ENCODE assay signal across 21 cellular contexts in genomic region chr17:20993863-20994778, GRCh38. TPM values are rescaled to one million over a fixed set of nuclear protein-coding genes. Genes with fewer than 3 reads are reported as not detected.
A peak's percentile ranks its signal among the peaks of the same experiment; 100 is the strongest.
DNase-seq lines count a peak whose midpoint lies in the region; ATAC-seq and TF ChIP-seq lines count a peak whose summit lies in the region.
"Had no signal": no experiment of that assay in that cellular context is flagged by ENCODE, and none has a peak within 500 bp of the region (broad histone marks: within the 10 kb centered on the region; RNA-seq: fewer than 3 reads in every experiment).

No MANE protein-coding gene starts in this region.

- H3K27me3 Mint-ChIP-seq in neural crest cell (ENCODE audit: low read depth), result peaks cover 19% of the 10 kb centered on the region
- no peaks in the 10 kb centered on the region for H3K27me3 Mint-ChIP-seq in naive thymus-derived CD4-positive, alpha-beta T cell
- H3K27me3 Mint-ChIP-seq: activated naive CD8-positive, alpha-beta T cell treated with anti-CD3 and anti-CD28 coated beads for 36 hours had no signal

- H3K4me1 ChIP-seq in left ventricle myocardium inferior (peaks cover 37% of the 10 kb centered on the region), hepatocyte (ENCODE audit: insufficient read depth) (no peaks in the 10 kb centered on the region), upper lobe of right lung (peaks cover 12% of the 10 kb centered on the region)
- H3K4me1 ChIP-seq in naive thymus-derived CD4-positive, alpha-beta T cell (ENCODE audit: control insufficient read depth in 2 of 2, insufficient read depth in 2 of 2, low read length in 2 of 2), result peaks cover 0 to 10% of the 10 kb centered on the region in 2 donors

- H3K27me3 ChIP-seq in left ventricle myocardium inferior (ENCODE audit: low read depth), result no peaks in the 10 kb centered on the region
- H3K27me3 ChIP-seq in hepatocyte, result no peaks in the 10 kb centered on the region
- no peaks in the 10 kb centered on the region for H3K27me3 ChIP-seq in upper lobe of right lung
- H3K27me3 ChIP-seq in naive thymus-derived CD4-positive, alpha-beta T cell (ENCODE audit: control insufficient read depth in 2 of 2, insufficient read depth in 2 of 2, low read length in 2 of 2), result no peaks in the 10 kb centered on the region
- H3K27me3 ChIP-seq: heart right ventricle, MG63, neural progenitor cell had no signal

- H3K9me3 ChIP-seq in left ventricle myocardium inferior (replicated peaks) (no peaks in the 10 kb centered on the region), hepatocyte (ENCODE audit: low read depth) (no peaks in the 10 kb centered on the region), upper lobe of right lung (no peaks in the 10 kb centered on the region)
- no peaks in the 10 kb centered on the region for H3K9me3 ChIP-seq in naive thymus-derived CD4-positive, alpha-beta T cell (ENCODE audit: control insufficient read depth in 2 of 3, low read length in 3 of 3)
- H3K9me3 ChIP-seq: heart right ventricle, MG63 had no signal

- CTCF ChIA-PET in naive thymus-derived CD4-positive, alpha-beta T cell (lab: Charles Lee), result interaction anchor here (0.6 to 1.0 kb wide), 2 partner anchors 16 to 125 kb away, joined by 3 to 4 read pairs; no protein-coding TSS in a partner anchor

- H3K9me3 Mint-ChIP-seq in neural crest cell, result peaks cover 4% of the 10 kb centered on the region
- no peaks in the 10 kb centered on the region for H3K9me3 Mint-ChIP-seq in naive thymus-derived CD4-positive, alpha-beta T cell
- H3K9me3 Mint-ChIP-seq: activated naive CD8-positive, alpha-beta T cell treated with anti-CD3 and anti-CD28 coated beads for 36 hours; activated T-helper 1 cell treated with anti-CD3 and anti-CD28 coated beads, Interleukin-12 subunit alpha, Interleukin-12 subunit beta, Interleukin-2, Interleukin-4 antibody, amounts not matched to agents 30 ng/mL and 10 ng/mL and 1 ng/mL, durations not matched to agents 14 hours and 24 hours and 36 hours; dendritic cell treated with granulocyte-macrophage colony-stimulating factor and Interleukin-4, amounts not matched to agents 40 ng/mL and 50 ng/mL, for 4 days; immature natural killer cell; neural progenitor cell had no signal

- no peak overlapping the region for H3K4me3 ChIP-seq in left ventricle myocardium inferior
- no peak overlapping the region for H3K4me3 ChIP-seq in hepatocyte
- H3K4me3 ChIP-seq in upper lobe of right lung, result no peak overlapping the region
- H3K4me3 ChIP-seq in naive thymus-derived CD4-positive, alpha-beta T cell (ENCODE audit: low read length), result no peak overlapping the region
- H3K4me3 ChIP-seq: MG63, neural progenitor cell had no signal

- ATAC-seq in upper lobe of right lung (peak; percentile 34), HG03139 (IDR thresholded peaks at IDR 0.05; ENCODE audit: unreplicated experiment) (no peak)
- ATAC-seq in naive thymus-derived CD4-positive, alpha-beta T cell, result no peak
- ATAC-seq: activated CD4-positive, CD25-positive, alpha-beta regulatory T cell treated with anti-CD3 and anti-CD28 coated beads, Interleukin-2, amount 50 U/mL, for 24 hours had no signal

- H2AFZ ChIP-seq in hepatocyte, result no peak overlapping the region
- H2AFZ ChIP-seq: neural progenitor cell had no signal

- no peak overlapping the region for H3K27ac ChIP-seq in left ventricle myocardium inferior (replicated peaks)
- peak overlapping the region; percentile 78 for H3K27ac ChIP-seq in hepatocyte
- H3K27ac ChIP-seq in upper lobe of right lung, result no peak overlapping the region
- H3K27ac ChIP-seq in naive thymus-derived CD4-positive, alpha-beta T cell (ENCODE audit: low read depth, low read length), result no peak overlapping the region
- H3K27ac ChIP-seq: HL-60 had no signal

- H3K4me3 Mint-ChIP-seq in neural crest cell, result peak overlapping the region; percentile 80
- no peak overlapping the region for H3K4me3 Mint-ChIP-seq in naive thymus-derived CD4-positive, alpha-beta T cell
- H3K4me3 Mint-ChIP-seq: activated naive CD8-positive, alpha-beta T cell treated with anti-CD3 and anti-CD28 coated beads for 36 hours; activated T-helper 1 cell treated with anti-CD3 and anti-CD28 coated beads, Interleukin-12 subunit alpha, Interleukin-12 subunit beta, Interleukin-2, Interleukin-4 antibody, amounts not matched to agents 30 ng/mL and 10 ng/mL and 1 ng/mL, durations not matched to agents 14 hours and 24 hours and 36 hours; dendritic cell treated with granulocyte-macrophage colony-stimulating factor and Interleukin-4, amounts not matched to agents 40 ng/mL and 50 ng/mL, for 4 days; immature natural killer cell had no signal

- H3K36me3 Mint-ChIP-seq in neural crest cell (ENCODE audit: low read depth), result peaks cover 8% of the 10 kb centered on the region
- H3K36me3 Mint-ChIP-seq in naive thymus-derived CD4-positive, alpha-beta T cell, result no peaks in the 10 kb centered on the region

- POLR2A ChIA-PET in naive thymus-derived CD4-positive, alpha-beta T cell (lab: Charles Lee), result interaction anchor here (1.6 kb wide), 1 partner anchor 49 kb away, joined by 4 read pairs; the partner anchor contains the start of gene USP22

- no peaks in the 10 kb centered on the region for H3K79me2 ChIP-seq in hepatocyte

- DNase-seq in cardiac septum (ENCODE audit: low spot score), result peak; percentile 47
- DNase-seq in left ventricle myocardium inferior, result no peak
- peak; percentile 3 for DNase-seq in hepatocyte (ENCODE audit: low spot score)
- DNase-seq in neural crest cell (ENCODE audit: low read depth, low spot score), result no peak
- peak; percentile 68 for DNase-seq in upper lobe of right lung
- DNase-seq in naive thymus-derived CD4-positive, alpha-beta T cell, result no peak
- no peak for DNase-seq in activated CD4-positive, alpha-beta T cell treated with anti-CD3 and anti-CD28 coated beads for 4 hours
- DNase-seq: activated naive CD8-positive, alpha-beta T cell treated with anti-CD3 and anti-CD28 coated beads for 36 hours; DMS 273 treated with DMSO at 0.1 percent for 48 hours; heart right ventricle; immature natural killer cell; MG63; NCI-H1436; NCI-H524 treated with DMSO at 0.1 percent for 48 hours; stimulated activated CD4-positive, alpha-beta T cell treated with anti-CD3 and anti-CD28 coated beads, Interleukin-4, amount 100 ng/mL, for 4 hours had no signal

- H3K27ac Mint-ChIP-seq in neural crest cell (ENCODE audit: unreplicated experiment), result peak overlapping the region; percentile 99
- no peak overlapping the region for H3K27ac Mint-ChIP-seq in naive thymus-derived CD4-positive, alpha-beta T cell
- H3K27ac Mint-ChIP-seq: activated naive CD8-positive, alpha-beta T cell treated with anti-CD3 and anti-CD28 coated beads for 36 hours; activated T-helper 1 cell treated with anti-CD3 and anti-CD28 coated beads, Interleukin-12 subunit alpha, Interleukin-12 subunit beta, Interleukin-2, Interleukin-4 antibody, amounts not matched to agents 30 ng/mL and 10 ng/mL and 1 ng/mL, durations not matched to agents 14 hours and 24 hours and 36 hours; dendritic cell treated with granulocyte-macrophage colony-stimulating factor and Interleukin-4, amounts not matched to agents 40 ng/mL and 50 ng/mL, for 4 days had no signal

- no peak overlapping the region for H3K4me2 ChIP-seq in hepatocyte

- peaks cover 5% of the 10 kb centered on the region for H4K20me1 ChIP-seq in hepatocyte (ENCODE audit: insufficient read depth, poor library complexity, severe bottlenecking)

- intact Hi-C loops in cardiac septum (cut with DNase I), result loop anchor here (5.0 to 10.0 kb wide), 2 partner anchors 87 to 189 kb away; no protein-coding TSS in a partner anchor
- intact Hi-C loops in left ventricle myocardium inferior (cut with micrococcal nuclease), result no loop called here
- intact Hi-C loops in upper lobe of right lung (cut with DNase I), result no loop called here
- intact Hi-C loops in naive thymus-derived CD4-positive, alpha-beta T cell (cut with micrococcal nuclease), result loop anchor here (1.0 to 2.0 kb wide), 3 partner anchors 49 to 193 kb away; partner anchors contain the start of gene USP22 (in 1 of the 2)

- no peaks in the 10 kb centered on the region for H3K9me2 ChIP-seq in hepatocyte (replicated peaks; ENCODE audit: insufficient read depth)

- H3K36me3 ChIP-seq in left ventricle myocardium inferior, result no peaks in the 10 kb centered on the region
- H3K36me3 ChIP-seq in hepatocyte (replicated peaks; ENCODE audit: insufficient read depth, low read depth), result no peaks in the 10 kb centered on the region
- peaks cover 8% of the 10 kb centered on the region for H3K36me3 ChIP-seq in upper lobe of right lung
- no peaks in the 10 kb centered on the region for H3K36me3 ChIP-seq in naive thymus-derived CD4-positive, alpha-beta T cell (ENCODE audit: control insufficient read depth in 2 of 3, insufficient read depth in 3 of 3, low read length in 3 of 3)
- H3K36me3 ChIP-seq: neural progenitor cell had no signal

- WGBS in hepatocyte (ENCODE audit: low lambda C conversion rate, missing lambda C conversion rate), result 97% methylated on average over 18 of the region's 18 CpGs

- peaks cover 45% of the 10 kb centered on the region for H3K4me1 Mint-ChIP-seq in neural crest cell
- peaks cover 12 to 23% (median 16%) of the 10 kb centered on the region in 7 donors for H3K4me1 Mint-ChIP-seq in naive thymus-derived CD4-positive, alpha-beta T cell

- no peak for TF ChIP-seq CTCF in left ventricle myocardium inferior (IDR thresholded peaks at IDR 0.05; ENCODE audit: borderline replicate concordance)
- no peak for TF ChIP-seq CTCF in hepatocyte (IDR thresholded peaks at IDR 0.05; ENCODE audit: poor library complexity)
- no peak for TF ChIP-seq CTCF in neural crest cell (conservative IDR thresholded peaks at IDR 0.05)
- no peak for TF ChIP-seq CTCF in upper lobe of right lung (IDR thresholded peaks at IDR 0.05)

RNA-seq across cellular contexts. Expression of gene USP22, which starts 48.7 kb away (rescaled TPM):
- total RNA-seq in cardiac septum (200 TPM), left ventricle myocardium inferior (159 TPM), hepatocyte (142 and 157 TPM in 2 replicates), neural crest cell (386 and 390 TPM in 2 replicates), upper lobe of right lung (160 TPM)
- 84.0 and 84.9 TPM in 2 replicates for polyA plus RNA-seq in hepatocyte
- 100 to 1,000 TPM; 134 to 172 (median 159) TPM for total RNA-seq in naive thymus-derived CD4-positive, alpha-beta T cell
- 10 to 100 TPM; 35.0 to 50.7 TPM for polyA plus RNA-seq in naive thymus-derived CD4-positive, alpha-beta T cell

Comparison
In these comparisons a context has a peak if more than half of its experiments do, and no peak if none do; other contexts are left out.
1. DNase-seq: peak in cardiac septum (single experiment), hepatocyte (single experiment) and upper lobe of right lung (single experiment); none in left ventricle myocardium inferior (single experiment), neural crest cell (single experiment), naive thymus-derived CD4-positive, alpha-beta T cell (0 of 9) and activated CD4-positive, alpha-beta T cell treated with anti-CD3 and anti-CD28 coated beads for 4 hours (0 of 2).
2. intact Hi-C loops: an anchor here in cardiac septum (5.0 to 10.0 kb wide) and naive thymus-derived CD4-positive, alpha-beta T cell (1.0 to 2.0 kb wide); none called in left ventricle myocardium inferior and upper lobe of right lung.